2 cellular contexts compared by ENCODE assay signal in the genomic region with DNA sequence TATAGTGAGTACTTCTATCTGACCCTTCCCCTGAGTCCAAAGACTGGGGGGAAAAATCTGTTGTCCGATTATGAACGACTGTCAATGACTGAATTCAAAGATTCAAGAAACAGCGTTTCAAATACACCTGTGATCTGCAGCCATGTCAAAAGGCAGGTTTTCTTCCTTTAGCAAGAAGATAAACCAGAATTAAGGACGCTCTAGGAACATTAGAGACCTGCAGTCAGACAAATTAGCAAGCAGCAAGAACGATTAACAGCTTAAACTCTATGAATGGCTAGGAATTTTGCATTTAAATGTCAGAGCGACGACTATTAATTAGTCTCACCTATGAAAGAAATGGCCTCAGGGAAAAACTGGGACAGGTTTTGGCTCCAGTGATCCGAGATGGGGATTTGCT.
TF ChIP-seq lines count a peak whose summit lies in the region.

No MANE protein-coding gene starts in this region.

TF ChIP-seq in H1, 55 proteins besides CTCF, POLR2A, EP300 and RAD21 (continues in another document):
- peak; percentile 91 for TF ChIP-seq NANOG (IDR thresholded peaks at IDR 0.05; ENCODE audit: insufficient read depth, low read depth, low read length, poor library complexity, severe bottlenecking)
- peak; percentile 57; the same call in 1 of the 2 replicates for TF ChIP-seq EGR1 (IDR thresholded peaks at IDR 0.05; ENCODE audit: borderline replicate concordance, low read depth, low read length)
- TF ChIP-seq GTF2F1 (IDR thresholded peaks at IDR 0.05; ENCODE audit: borderline replicate concordance, low read depth, low read length), result no peak
- TF ChIP-seq CHD1 (IDR thresholded peaks at IDR 0.05; ENCODE audit: low read depth, low read length), result 0 out of 2 replicates have a peak, but pooled peaks have one; percentile 29
- TF ChIP-seq, protein P1, sequence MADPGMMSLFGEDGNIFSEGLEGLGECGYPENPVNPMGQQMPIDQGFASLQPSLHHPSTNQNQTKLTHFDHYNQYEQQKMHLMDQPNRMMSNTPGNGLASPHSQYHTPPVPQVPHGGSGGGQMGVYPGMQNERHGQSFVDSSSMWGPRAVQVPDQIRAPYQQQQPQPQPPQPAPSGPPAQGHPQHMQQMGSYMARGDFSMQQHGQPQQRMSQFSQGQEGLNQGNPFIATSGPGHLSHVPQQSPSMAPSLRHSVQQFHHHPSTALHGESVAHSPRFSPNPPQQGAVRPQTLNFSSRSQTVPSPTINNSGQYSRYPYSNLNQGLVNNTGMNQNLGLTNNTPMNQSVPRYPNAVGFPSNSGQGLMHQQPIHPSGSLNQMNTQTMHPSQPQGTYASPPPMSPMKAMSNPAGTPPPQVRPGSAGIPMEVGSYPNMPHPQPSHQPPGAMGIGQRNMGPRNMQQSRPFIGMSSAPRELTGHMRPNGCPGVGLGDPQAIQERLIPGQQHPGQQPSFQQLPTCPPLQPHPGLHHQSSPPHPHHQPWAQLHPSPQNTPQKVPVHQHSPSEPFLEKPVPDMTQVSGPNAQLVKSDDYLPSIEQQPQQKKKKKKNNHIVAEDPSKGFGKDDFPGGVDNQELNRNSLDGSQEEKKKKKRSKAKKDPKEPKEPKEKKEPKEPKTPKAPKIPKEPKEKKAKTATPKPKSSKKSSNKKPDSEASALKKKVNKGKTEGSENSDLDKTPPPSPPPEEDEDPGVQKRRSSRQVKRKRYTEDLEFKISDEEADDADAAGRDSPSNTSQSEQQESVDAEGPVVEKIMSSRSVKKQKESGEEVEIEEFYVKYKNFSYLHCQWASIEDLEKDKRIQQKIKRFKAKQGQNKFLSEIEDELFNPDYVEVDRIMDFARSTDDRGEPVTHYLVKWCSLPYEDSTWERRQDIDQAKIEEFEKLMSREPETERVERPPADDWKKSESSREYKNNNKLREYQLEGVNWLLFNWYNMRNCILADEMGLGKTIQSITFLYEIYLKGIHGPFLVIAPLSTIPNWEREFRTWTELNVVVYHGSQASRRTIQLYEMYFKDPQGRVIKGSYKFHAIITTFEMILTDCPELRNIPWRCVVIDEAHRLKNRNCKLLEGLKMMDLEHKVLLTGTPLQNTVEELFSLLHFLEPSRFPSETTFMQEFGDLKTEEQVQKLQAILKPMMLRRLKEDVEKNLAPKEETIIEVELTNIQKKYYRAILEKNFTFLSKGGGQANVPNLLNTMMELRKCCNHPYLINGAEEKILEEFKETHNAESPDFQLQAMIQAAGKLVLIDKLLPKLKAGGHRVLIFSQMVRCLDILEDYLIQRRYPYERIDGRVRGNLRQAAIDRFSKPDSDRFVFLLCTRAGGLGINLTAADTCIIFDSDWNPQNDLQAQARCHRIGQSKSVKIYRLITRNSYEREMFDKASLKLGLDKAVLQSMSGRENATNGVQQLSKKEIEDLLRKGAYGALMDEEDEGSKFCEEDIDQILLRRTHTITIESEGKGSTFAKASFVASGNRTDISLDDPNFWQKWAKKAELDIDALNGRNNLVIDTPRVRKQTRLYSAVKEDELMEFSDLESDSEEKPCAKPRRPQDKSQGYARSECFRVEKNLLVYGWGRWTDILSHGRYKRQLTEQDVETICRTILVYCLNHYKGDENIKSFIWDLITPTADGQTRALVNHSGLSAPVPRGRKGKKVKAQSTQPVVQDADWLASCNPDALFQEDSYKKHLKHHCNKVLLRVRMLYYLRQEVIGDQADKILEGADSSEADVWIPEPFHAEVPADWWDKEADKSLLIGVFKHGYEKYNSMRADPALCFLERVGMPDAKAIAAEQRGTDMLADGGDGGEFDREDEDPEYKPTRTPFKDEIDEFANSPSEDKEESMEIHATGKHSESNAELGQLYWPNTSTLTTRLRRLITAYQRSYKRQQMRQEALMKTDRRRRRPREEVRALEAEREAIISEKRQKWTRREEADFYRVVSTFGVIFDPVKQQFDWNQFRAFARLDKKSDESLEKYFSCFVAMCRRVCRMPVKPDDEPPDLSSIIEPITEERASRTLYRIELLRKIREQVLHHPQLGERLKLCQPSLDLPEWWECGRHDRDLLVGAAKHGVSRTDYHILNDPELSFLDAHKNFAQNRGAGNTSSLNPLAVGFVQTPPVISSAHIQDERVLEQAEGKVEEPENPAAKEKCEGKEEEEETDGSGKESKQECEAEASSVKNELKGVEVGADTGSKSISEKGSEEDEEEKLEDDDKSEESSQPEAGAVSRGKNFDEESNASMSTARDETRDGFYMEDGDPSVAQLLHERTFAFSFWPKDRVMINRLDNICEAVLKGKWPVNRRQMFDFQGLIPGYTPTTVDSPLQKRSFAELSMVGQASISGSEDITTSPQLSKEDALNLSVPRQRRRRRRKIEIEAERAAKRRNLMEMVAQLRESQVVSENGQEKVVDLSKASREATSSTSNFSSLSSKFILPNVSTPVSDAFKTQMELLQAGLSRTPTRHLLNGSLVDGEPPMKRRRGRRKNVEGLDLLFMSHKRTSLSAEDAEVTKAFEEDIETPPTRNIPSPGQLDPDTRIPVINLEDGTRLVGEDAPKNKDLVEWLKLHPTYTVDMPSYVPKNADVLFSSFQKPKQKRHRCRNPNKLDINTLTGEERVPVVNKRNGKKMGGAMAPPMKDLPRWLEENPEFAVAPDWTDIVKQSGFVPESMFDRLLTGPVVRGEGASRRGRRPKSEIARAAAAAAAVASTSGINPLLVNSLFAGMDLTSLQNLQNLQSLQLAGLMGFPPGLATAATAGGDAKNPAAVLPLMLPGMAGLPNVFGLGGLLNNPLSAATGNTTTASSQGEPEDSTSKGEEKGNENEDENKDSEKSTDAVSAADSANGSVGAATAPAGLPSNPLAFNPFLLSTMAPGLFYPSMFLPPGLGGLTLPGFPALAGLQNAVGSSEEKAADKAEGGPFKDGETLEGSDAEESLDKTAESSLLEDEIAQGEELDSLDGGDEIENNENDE (IDR thresholded peaks at IDR 0.05; ENCODE audit: insufficient replicate concordance, low read length), result peak; percentile 69
- no peak for TF ChIP-seq RFX5 (IDR thresholded peaks at IDR 0.05; ENCODE audit: borderline replicate concordance, low read depth, low read length)
- TF ChIP-seq, protein P2, sequence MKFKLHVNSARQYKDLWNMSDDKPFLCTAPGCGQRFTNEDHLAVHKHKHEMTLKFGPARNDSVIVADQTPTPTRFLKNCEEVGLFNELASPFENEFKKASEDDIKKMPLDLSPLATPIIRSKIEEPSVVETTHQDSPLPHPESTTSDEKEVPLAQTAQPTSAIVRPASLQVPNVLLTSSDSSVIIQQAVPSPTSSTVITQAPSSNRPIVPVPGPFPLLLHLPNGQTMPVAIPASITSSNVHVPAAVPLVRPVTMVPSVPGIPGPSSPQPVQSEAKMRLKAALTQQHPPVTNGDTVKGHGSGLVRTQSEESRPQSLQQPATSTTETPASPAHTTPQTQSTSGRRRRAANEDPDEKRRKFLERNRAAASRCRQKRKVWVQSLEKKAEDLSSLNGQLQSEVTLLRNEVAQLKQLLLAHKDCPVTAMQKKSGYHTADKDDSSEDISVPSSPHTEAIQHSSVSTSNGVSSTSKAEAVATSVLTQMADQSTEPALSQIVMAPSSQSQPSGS (IDR thresholded peaks at IDR 0.05; ENCODE audit: low read length), result no peak
- TF ChIP-seq SP2 (IDR thresholded peaks at IDR 0.05; ENCODE audit: low read length), result no peak
- TF ChIP-seq YY1 (IDR thresholded peaks at IDR 0.05; ENCODE audit: low read depth, low read length), result no peak
- no peak for TF ChIP-seq TBP (IDR thresholded peaks at IDR 0.05; ENCODE audit: low read depth, low read length)
- TF ChIP-seq SIRT6 (IDR thresholded peaks at IDR 0.05; ENCODE audit: low read length), result no peak
- TF ChIP-seq SP1 (IDR thresholded peaks at IDR 0.05; ENCODE audit: low read depth, low read length), result peak; percentile 35; the same call in 1 of the 2 replicates
- TF ChIP-seq POU5F1 (IDR thresholded peaks at IDR 0.05; ENCODE audit: low read depth, low read length), result peak; percentile 76; the same call in 1 of the 2 replicates

TF ChIP-seq in neural cell, 6 proteins besides CTCF, POLR2A, EP300 and RAD21:
- peak; percentile 36 for TF ChIP-seq TAF1 (IDR thresholded peaks at IDR 0.05; ENCODE audit: low read depth)
- TF ChIP-seq, protein P3, sequence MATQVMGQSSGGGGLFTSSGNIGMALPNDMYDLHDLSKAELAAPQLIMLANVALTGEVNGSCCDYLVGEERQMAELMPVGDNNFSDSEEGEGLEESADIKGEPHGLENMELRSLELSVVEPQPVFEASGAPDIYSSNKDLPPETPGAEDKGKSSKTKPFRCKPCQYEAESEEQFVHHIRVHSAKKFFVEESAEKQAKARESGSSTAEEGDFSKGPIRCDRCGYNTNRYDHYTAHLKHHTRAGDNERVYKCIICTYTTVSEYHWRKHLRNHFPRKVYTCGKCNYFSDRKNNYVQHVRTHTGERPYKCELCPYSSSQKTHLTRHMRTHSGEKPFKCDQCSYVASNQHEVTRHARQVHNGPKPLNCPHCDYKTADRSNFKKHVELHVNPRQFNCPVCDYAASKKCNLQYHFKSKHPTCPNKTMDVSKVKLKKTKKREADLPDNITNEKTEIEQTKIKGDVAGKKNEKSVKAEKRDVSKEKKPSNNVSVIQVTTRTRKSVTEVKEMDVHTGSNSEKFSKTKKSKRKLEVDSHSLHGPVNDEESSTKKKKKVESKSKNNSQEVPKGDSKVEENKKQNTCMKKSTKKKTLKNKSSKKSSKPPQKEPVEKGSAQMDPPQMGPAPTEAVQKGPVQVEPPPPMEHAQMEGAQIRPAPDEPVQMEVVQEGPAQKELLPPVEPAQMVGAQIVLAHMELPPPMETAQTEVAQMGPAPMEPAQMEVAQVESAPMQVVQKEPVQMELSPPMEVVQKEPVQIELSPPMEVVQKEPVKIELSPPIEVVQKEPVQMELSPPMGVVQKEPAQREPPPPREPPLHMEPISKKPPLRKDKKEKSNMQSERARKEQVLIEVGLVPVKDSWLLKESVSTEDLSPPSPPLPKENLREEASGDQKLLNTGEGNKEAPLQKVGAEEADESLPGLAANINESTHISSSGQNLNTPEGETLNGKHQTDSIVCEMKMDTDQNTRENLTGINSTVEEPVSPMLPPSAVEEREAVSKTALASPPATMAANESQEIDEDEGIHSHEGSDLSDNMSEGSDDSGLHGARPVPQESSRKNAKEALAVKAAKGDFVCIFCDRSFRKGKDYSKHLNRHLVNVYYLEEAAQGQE (IDR thresholded peaks at IDR 0.05; ENCODE audit: borderline replicate concordance), result no peak
